ENCODE assay signal across 15 cellular contexts in genomic region chr3:149401926-149402310, GRCh38. TPM values are rescaled to one million over a fixed set of nuclear protein-coding genes. Genes with fewer than 3 reads are reported as not detected.
DNase-seq lines count a peak whose midpoint lies in the region; ATAC-seq, FAIRE-seq and TF ChIP-seq lines count a peak whose summit lies in the region.
"Had no signal": no experiment of that assay in that cellular context is flagged by ENCODE, and none has a peak within 500 bp of the region (broad histone marks: within the 10 kb centered on the region; RNA-seq: fewer than 3 reads in every experiment).

No MANE protein-coding gene starts in this region.

- intact Hi-C loops in left lung (cut with DNase I): no loop called here

- H3K27me3 ChIP-seq in brain microvascular endothelial cell (replicated peaks) (no peaks in the 10 kb centered on the region), left lung (no peaks in the 10 kb centered on the region), upper lobe of left lung (no peaks in the 10 kb centered on the region)
- H3K27me3 ChIP-seq in effector memory CD4-positive, alpha-beta T cell (replicated peaks; ENCODE audit: control insufficient read depth, insufficient read depth, low read length, poor library complexity, severe bottlenecking): no peaks in the 10 kb centered on the region

- H3K27ac ChIP-seq in brain microvascular endothelial cell (peak overlapping the region; percentile 65), left lung (peak overlapping the region; percentile 70 to 77), upper lobe of left lung (peak overlapping the region; percentile 72 to 82 (median 77))
- H3K27ac ChIP-seq in effector memory CD4-positive, alpha-beta T cell (ENCODE audit: insufficient read depth, low read length, poor library complexity, severe bottlenecking): no peak overlapping the region
- H3K27ac ChIP-seq: KMS-11 had no signal

- FAIRE-seq in frontal cortex (lab: Jason Lieb, UNC): no peak
- FAIRE-seq: H1 had no signal

- whole genome bisulfite sequencing in upper lobe of left lung, 2 donors: 54 to 63% methylated on average over 2 of the region's 2 CpGs

- no peak for TF ChIP-seq EP300 in upper lobe of left lung (IDR thresholded peaks at IDR 0.05)

- H3K36me3 ChIP-seq in brain microvascular endothelial cell (replicated peaks) (no peaks in the 10 kb centered on the region), left lung (no peaks in the 10 kb centered on the region), upper lobe of left lung (no peaks in the 10 kb centered on the region)
- no peaks in the 10 kb centered on the region for H3K36me3 ChIP-seq in effector memory CD4-positive, alpha-beta T cell (ENCODE audit: control insufficient read depth, insufficient read depth, low read length)

- in situ Hi-C loops in brain microvascular endothelial cell (cut with HindIII; ENCODE audit: low pct_ligation_motif_present, low sequenced_read_pairs): no loop called here

- no peak for TF ChIP-seq POLR2A in upper lobe of left lung (IDR thresholded peaks at IDR 0.05)

- H3K4me3 ChIP-seq in brain microvascular endothelial cell (ENCODE audit: low read depth, low read length) (no peak overlapping the region), left lung (no peak overlapping the region), upper lobe of left lung (no peak overlapping the region)
- H3K4me3 ChIP-seq in effector memory CD4-positive, alpha-beta T cell (ENCODE audit: insufficient read depth, low read depth, low read length, poor library complexity, severe bottlenecking): no peak overlapping the region

- H3K4me1 ChIP-seq in left lung (peaks cover 0 to 18% of the 10 kb centered on the region in 2 donors), upper lobe of left lung (peaks cover 14 to 17% (median 16%) of the 10 kb centered on the region in 4 donors)
- no peaks in the 10 kb centered on the region for H3K4me1 ChIP-seq in effector memory CD4-positive, alpha-beta T cell (ENCODE audit: control insufficient read depth, insufficient read depth, low read length, poor library complexity, severe bottlenecking)

- DNase-seq in HT-29 (ENCODE audit: low spot score) (peak; percentile 91), brain microvascular endothelial cell (no peak), left lung (no peak), upper lobe of left lung (no peak), frontal cortex (ENCODE audit: low spot score in 2 of 2) (no peak)
- DNase-seq in effector memory CD4-positive, alpha-beta T cell: no peak
- DNase-seq: activated CD4-positive, alpha-beta T cell treated with anti-CD3 and anti-CD28 coated beads, Interleukin-2, amount 50 U/mL, for 1 hour; activated T-cell treated with anti-CD3 and anti-CD28 coated beads, Interleukin-2, amount 50 U/mL, for 4 hours; CD8-positive, alpha-beta T cell; NCI-H1930; stimulated activated CD4-positive, alpha-beta T cell treated with anti-CD3 and anti-CD28 coated beads, Interleukin-2, amount 100 ng/mL, for 24 hours; stimulated activated CD8-positive, alpha-beta memory T cell treated with anti-CD3 and anti-CD28 coated beads, Interleukin-4, amount 100 ng/mL, for 48 hours had no signal

- H3K9me3 ChIP-seq in left lung: no peaks in the 10 kb centered on the region
- no peaks in the 10 kb centered on the region for H3K9me3 ChIP-seq in upper lobe of left lung
- H3K9me3 ChIP-seq in effector memory CD4-positive, alpha-beta T cell (ENCODE audit: control insufficient read depth, low read length): no peaks in the 10 kb centered on the region

- ATAC-seq in left lung (peak; percentile 74), upper lobe of left lung (ENCODE audit: low FRiP score in 2 of 2) (peak; percentile 76 to 87), GM21717 (IDR thresholded peaks at IDR 0.05; ENCODE audit: unreplicated experiment) (no peak)
- ATAC-seq: activated T-cell treated with anti-CD3 and anti-CD28 coated beads, Interleukin-2, amount 50 U/mL, for 4 hours; CD8-positive, alpha-beta T cell had no signal

- TF ChIP-seq CTCF in brain microvascular endothelial cell (IDR thresholded peaks at IDR 0.05; ENCODE audit: low read depth, low read length, missing control alignments) (no peak), left lung (IDR thresholded peaks at IDR 0.05) (no peak), upper lobe of left lung (IDR thresholded peaks at IDR 0.05) (no peak)

RNA-seq across cellular contexts. Expression of gene TM4SF1, which starts 24.5 kb away (rescaled TPM):
- 348 and 369 TPM in 2 replicates for total RNA-seq in HT-29 (2014; rRNA removed; shearing (Covaris generic))
- total RNA-seq in left lung: 100 to 1,000 TPM; 249 to 283 TPM
- total RNA-seq in upper lobe of left lung: 100 to 1,000 TPM in 4 of 6 donors, 10 to 100 TPM in 2; 40.9 to 337 (median 197) TPM
- total RNA-seq in frontal cortex: 15.1 TPM
- total RNA-seq: CD8-positive, alpha-beta T cell had no signal
